7 cellular contexts compared by ENCODE assay signal in genomic region chr6:134178230-134179044, GRCh38.
DNase-seq lines count a peak whose midpoint lies in the region; ATAC-seq and TF ChIP-seq lines count a peak whose summit lies in the region.

No MANE protein-coding gene starts in this region.

- no peaks in the 10 kb centered on the region for H3K27me3 ChIP-seq in kidney epithelial cell (ENCODE audit: control insufficient read depth, insufficient read depth, low read length)

- peaks cover 28% of the 10 kb centered on the region for H3K4me1 Mint-ChIP-seq in activated CD4-positive, alpha-beta T cell treated with anti-CD3 and anti-CD28 coated beads, Interleukin-2, amount 10 ng/mL, durations not matched to agents 24 days and 14 days

- intact Hi-C loops in activated CD4-positive, alpha-beta T cell treated with anti-CD3 and anti-CD28 coated beads, Interleukin-2, amount 10 ng/mL, durations not matched to agents 24 days and 14 days (cut with micrococcal nuclease) = loop anchor here (1.0 to 10.0 kb wide), 6 partner anchors 69 to 1256 kb away; no protein-coding TSS in a partner anchor

- H3K27ac Mint-ChIP-seq in activated CD4-positive, alpha-beta T cell treated with anti-CD3 and anti-CD28 coated beads, Interleukin-2, amount 10 ng/mL, durations not matched to agents 24 days and 14 days = peak overlapping the region; percentile 95

- H3K9me3 Mint-ChIP-seq in activated CD4-positive, alpha-beta T cell treated with anti-CD3 and anti-CD28 coated beads, Interleukin-2, amount 10 ng/mL, durations not matched to agents 24 days and 14 days = no peaks in the 10 kb centered on the region

- H3K36me3 ChIP-seq in kidney epithelial cell (ENCODE audit: control insufficient read depth, insufficient read depth, low read length) = no peaks in the 10 kb centered on the region

- H3K4me3 Mint-ChIP-seq in activated CD4-positive, alpha-beta T cell treated with anti-CD3 and anti-CD28 coated beads, Interleukin-2, amount 10 ng/mL, durations not matched to agents 24 days and 14 days = peak overlapping the region; percentile 91

- ATAC-seq in GM19463 (IDR thresholded peaks at IDR 0.05; ENCODE audit: unreplicated experiment) = peak; percentile 23

- peak overlapping the region; percentile 24 for H3K4me3 ChIP-seq in kidney epithelial cell (ENCODE audit: low read depth, low read length)

- H3K27me3 Mint-ChIP-seq in activated CD4-positive, alpha-beta T cell treated with anti-CD3 and anti-CD28 coated beads, Interleukin-2, amount 10 ng/mL, durations not matched to agents 24 days and 14 days = no peaks in the 10 kb centered on the region

- peak overlapping the region; percentile 91 for H3K27ac ChIP-seq in cingulate gyrus (ENCODE audit: low read depth, low read length)

- peak; percentile 86 for TF ChIP-seq CTCF in kidney epithelial cell (IDR thresholded peaks at IDR 0.05; ENCODE audit: insufficient read depth, low read length, poor library complexity, severe bottlenecking)

- H3K36me3 Mint-ChIP-seq in activated CD4-positive, alpha-beta T cell treated with anti-CD3 and anti-CD28 coated beads, Interleukin-2, amount 10 ng/mL, durations not matched to agents 24 days and 14 days (ENCODE audit: low read depth) = peaks cover 5% of the 10 kb centered on the region

- peak; percentile 81 for DNase-seq in NCI-H226
- peak; percentile 89 for DNase-seq in activated CD4-positive, alpha-beta T cell treated with anti-CD3 and anti-CD28 coated beads, Interleukin-2, amount 10 ng/mL, durations not matched to agents 24 days and 14 days
- DNase-seq in kidney epithelial cell (ENCODE audit: low read depth) = peak; percentile 73
- peak; percentile 57 to 66 for DNase-seq in stimulated activated CD4-positive, alpha-beta T cell treated with anti-CD3 and anti-CD28 coated beads, Interleukin-15, amount 100 ng/mL, for 1 hour (ENCODE audit: low read depth in 1 of 2, low spot score in 1 of 2)
- no peak for DNase-seq in COR-L47 (lab: John Stamatoyannopoulos, UW)
